ENCODE assay signal across 8 cellular contexts in the genomic region with DNA sequence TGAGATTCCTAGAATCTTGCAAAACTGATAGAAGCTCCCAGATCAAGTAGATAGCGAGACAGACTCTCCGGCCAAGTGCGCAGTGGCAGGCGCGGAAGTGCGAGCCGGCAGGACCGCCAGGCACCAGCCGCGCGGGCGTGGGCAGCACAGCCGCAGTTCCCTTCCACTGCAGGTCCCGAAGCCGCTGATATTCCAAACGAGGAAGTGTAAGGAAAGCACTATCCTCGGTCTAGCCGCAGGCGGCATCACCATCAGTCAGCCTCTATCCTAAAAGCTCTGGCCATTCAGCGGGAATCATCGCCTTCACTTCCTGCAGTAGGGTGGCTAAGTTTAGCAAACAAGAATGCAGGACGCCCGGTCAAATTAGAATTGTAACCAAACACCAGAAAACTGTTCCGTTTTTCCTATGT. TPM values are rescaled to one million over a fixed set of nuclear protein-coding genes. Genes with fewer than 3 reads are reported as not detected.
A peak's percentile ranks its signal among the peaks of the same experiment; 100 is the strongest.
DNase-seq lines count a peak whose midpoint lies in the region; ATAC-seq and TF ChIP-seq lines count a peak whose summit lies in the region.

No MANE protein-coding gene starts in this region.

- H3K9me3 ChIP-seq in IMR-90 (ENCODE audit: control insufficient read depth, insufficient read depth, low read length): no peaks in the 10 kb centered on the region
- no peaks in the 10 kb centered on the region for H3K9me3 ChIP-seq in liver (ENCODE audit: control insufficient read depth in 4 of 4, low read length in 3 of 4)

- peak overlapping the region; percentile 40; the same call in 1 of the 2 replicates for H4K5ac ChIP-seq in IMR-90 (ENCODE audit: low read depth, low read length)

- H2BK20ac ChIP-seq in IMR-90 (ENCODE audit: low read depth, low read length): no peak overlapping the region

- H3K23ac ChIP-seq in IMR-90 (ENCODE audit: low read depth, low read length): peak overlapping the region; percentile 96

- intact Hi-C loops in IMR-90 (cut with micrococcal nuclease) (loop anchor here (2.0 kb wide), 1 partner anchor 46 kb away; a partner anchor contains a TSS), dorsolateral prefrontal cortex (cut with DNase I) (loop anchor here in 1 of 2 donors (1.0 to 2.0 kb wide), 2 partner anchors 17 to 46 kb away; a partner anchor contains a TSS)

- WGBS in IMR-90 (ENCODE audit: extremely low coverage in 2 of 2, insufficient read length in 1 of 2), 2 experiments: no CpG with 5 or more reads among the region's 24 CpGs
- under 1% methylated on average over 24 of the region's 24 CpGs for WGBS in liver

- peaks cover 8% of the 10 kb centered on the region; the same call in 1 of the 2 replicates for H4K20me1 ChIP-seq in IMR-90 (ENCODE audit: insufficient read depth, low read length)

- peak overlapping the region; percentile 90 for H3K4me3 ChIP-seq in IMR-90 (ENCODE audit: insufficient read depth, low read depth, low read length)
- peak overlapping the region; percentile 67 to 99 (median 86) for H3K4me3 ChIP-seq in dorsolateral prefrontal cortex
- peak overlapping the region; percentile 87 to 91 (median 90) for H3K4me3 ChIP-seq in liver (ENCODE audit: low read depth in 1 of 3, low read length in 3 of 3)

- H2AK9ac ChIP-seq in IMR-90 (replicated peaks; ENCODE audit: low read depth, low read length, poor library complexity): peak overlapping the region; percentile 89

- peak overlapping the region; percentile 93 for H3K14ac ChIP-seq in IMR-90 (replicated peaks; ENCODE audit: low read depth, low read length)

- H3K9me3 Mint-ChIP-seq in stimulated activated naive B cell treated with anti-CD40 and anti-IgM and Interleukin-4, amounts not matched to agents 10 μg/mL and 1 μg/mL and 100 μg/mL, for 72 hours: no peaks in the 10 kb centered on the region

- TF ChIP-seq CTCF in IMR-90 (conservative IDR thresholded peaks at IDR 0.05; ENCODE audit: low read depth, low read length) (0 out of 2 replicates have a peak, but pooled peaks have one; percentile 0), dorsolateral prefrontal cortex (IDR thresholded peaks at IDR 0.05 in 54 of 56, conservative IDR thresholded peaks at IDR 0.05 in 2 of 56; ENCODE audit: low read depth in 1 of 56, partially characterized antibody in 56 of 56) (peak in 2 of 56 donors; percentile 12 to 14), liver (IDR thresholded peaks at IDR 0.05; ENCODE audit: low read depth, low read length, missing input control) (no peak)

- in situ Hi-C loops in IMR-90 (cut with MboI; ENCODE audit: low sequenced_read_pairs): no loop called here

- H3K56ac ChIP-seq in IMR-90 (ENCODE audit: extremely low read depth, insufficient read depth, low read length): peak overlapping the region; percentile 75

- CTCF ChIA-PET in IMR-90 (lab: Yijun Ruan, JAX): no interaction called here

- H3K9me1 ChIP-seq in IMR-90 (ENCODE audit: insufficient read depth, low read length): peaks cover 2% of the 10 kb centered on the region; the same call in 1 of the 2 replicates

- H3K27ac Mint-ChIP-seq in stimulated activated naive B cell treated with anti-CD40 and anti-IgM and Interleukin-4, amounts not matched to agents 10 μg/mL and 1 μg/mL and 100 μg/mL, for 72 hours: peak overlapping the region; percentile 79

- DNase-seq in NCI-H510A treated with DMSO at 0.1 percent for 48 hours (lab: John Stamatoyannopoulos, UW): peak; percentile 74
- DNase-seq in NCI-H510A (lab: John Stamatoyannopoulos, UW): no peak
- DNase-seq in IMR-90: peak; percentile 56
- DNase-seq in UCSD-AML1 (lab: John Stamatoyannopoulos, UW; ENCODE audit: unreplicated experiment): peak; percentile 58
- DNase-seq in dorsolateral prefrontal cortex: peak in 8 of 10 donors; percentile 47 to 69 (median 58)
- no peak for DNase-seq in stimulated activated naive B cell treated with anti-CD40 and anti-IgM and Interleukin-4, amounts not matched to agents 10 μg/mL and 1 μg/mL and 100 μg/mL, for 72 hours

- peak overlapping the region; percentile 14; the same call in 1 of the 2 replicates for H4K91ac ChIP-seq in IMR-90 (ENCODE audit: insufficient read depth, low read depth, low read length)

- H2AK5ac ChIP-seq in IMR-90 (ENCODE audit: low read depth, low read length): no peak overlapping the region; the same call in 1 of the 2 replicates

- TF ChIP-seq POLR2A in IMR-90 (IDR thresholded peaks at IDR 0.05; ENCODE audit: low read depth, low read length): no peak; the same call in 1 of the 2 replicates

- peak overlapping the region; percentile 6 to 56; a peak in 2 of 4 replicates for H4K8ac ChIP-seq in IMR-90 (ENCODE audit: low read depth in 2 of 2, low read length in 2 of 2)

- H2BK5ac ChIP-seq in IMR-90 (ENCODE audit: low read depth, low read length, poor library complexity, severe bottlenecking): peak overlapping the region; percentile 81

- POLR2A ChIA-PET in IMR-90 (lab: Charles Lee; ENCODE audit: unreplicated experiment): interaction anchor here (1.4 kb wide), 1 partner anchor 18 kb away, joined by 5 read pairs; a partner anchor contains a TSS

- H3K4me1 ChIP-seq in IMR-90 (ENCODE audit: control insufficient read depth, insufficient read depth, low read length) (no peaks in the 10 kb centered on the region), liver (ENCODE audit: control insufficient read depth in 4 of 4, insufficient read depth in 4 of 4, low read length in 3 of 4) (peaks cover 0 to 19% (median 9%) of the 10 kb centered on the region in 4 donors)

- H2AFZ ChIP-seq in IMR-90 (replicated peaks; ENCODE audit: low read length, poor library complexity): peak overlapping the region; percentile 94

- BruUV-seq in IMR-90 (replicated peaks; lab: Mats Ljungman, UMichigan): no TSS peak

- peaks cover 12 to 32% of the 10 kb centered on the region in 2 experiments for H3K79me1 ChIP-seq in IMR-90 (ENCODE audit: low read depth in 1 of 2, low read length in 2 of 2)

- H3K4me1 Mint-ChIP-seq in stimulated activated naive B cell treated with anti-CD40 and anti-IgM and Interleukin-4, amounts not matched to agents 10 μg/mL and 1 μg/mL and 100 μg/mL, for 72 hours: peaks cover 2 to 23% of the 10 kb centered on the region in 2 donors

- peak overlapping the region; percentile 33; the same call in 1 of the 2 replicates for H3K18ac ChIP-seq in IMR-90 (ENCODE audit: low read depth, low read length)

- H3K9ac ChIP-seq in IMR-90 (ENCODE audit: low read depth, low read length) (peak overlapping the region; percentile 71), liver (ENCODE audit: low read depth in 1 of 2, low read length in 2 of 2) (peak overlapping the region; percentile 94)

- H3K27me3 Mint-ChIP-seq in stimulated activated naive B cell treated with anti-CD40 and anti-IgM and Interleukin-4, amounts not matched to agents 10 μg/mL and 1 μg/mL and 100 μg/mL, for 72 hours: no peaks in the 10 kb centered on the region

- H3K27me3 ChIP-seq in IMR-90 (ENCODE audit: control insufficient read depth, insufficient read depth, low read length) (no peaks in the 10 kb centered on the region), dorsolateral prefrontal cortex (no peaks in the 10 kb centered on the region), liver (ENCODE audit: control insufficient read depth in 4 of 4, insufficient read depth in 4 of 4, low read length in 3 of 4) (no peaks in the 10 kb centered on the region)

- H2BK15ac ChIP-seq in IMR-90 (ENCODE audit: low read depth, low read length): no peak overlapping the region; the same call in 2 of the 3 replicates

- dilution Hi-C loops in IMR-90 (cut with HindIII; ENCODE audit: low sequenced_read_pairs, unreplicated experiment): no loop called here

- peak overlapping the region; percentile 74 for H3K27ac ChIP-seq in IMR-90 (ENCODE audit: insufficient read depth, low read length)
- peak overlapping the region; percentile 60 to 98 (median 94) for H3K27ac ChIP-seq in dorsolateral prefrontal cortex
- H3K27ac ChIP-seq in liver (ENCODE audit: low read depth in 1 of 2, low read length in 2 of 2): peak overlapping the region; percentile 93 to 96

- peak overlapping the region; percentile 76 for H3K4ac ChIP-seq in IMR-90 (ENCODE audit: low read depth, low read length)

- ATAC-seq in GM21576 (IDR thresholded peaks at IDR 0.05; ENCODE audit: unreplicated experiment): peak; percentile 35
- peak; percentile 34 for ATAC-seq in IMR-90 (ENCODE audit: low read depth)
- peak; percentile 29 to 50 for ATAC-seq in stimulated activated naive B cell treated with anti-CD40 and anti-IgM and Interleukin-4, amounts not matched to agents 10 μg/mL and 1 μg/mL and 100 μg/mL, for 72 hours (replicated peaks)

- TF ChIP-seq RAD21 in IMR-90 (IDR thresholded peaks at IDR 0.05; ENCODE audit: low read length): no peak
- peak in 1 of 2 donors; percentile 23 for TF ChIP-seq RAD21 in liver (IDR thresholded peaks at IDR 0.05)

- H2BK120ac ChIP-seq in IMR-90 (ENCODE audit: low read depth, low read length): no peak overlapping the region

- H3K36me3 ChIP-seq in IMR-90 (ENCODE audit: control insufficient read depth, insufficient read depth, low read length): peaks cover 3% of the 10 kb centered on the region
- H3K36me3 ChIP-seq in liver (ENCODE audit: control insufficient read depth in 4 of 4, insufficient read depth in 3 of 4, low read depth in 1 of 4, low read length in 3 of 4): peaks cover 1 to 10% (median 8%) of the 10 kb centered on the region in 4 donors

- peak overlapping the region; percentile 93 for H3K4me2 ChIP-seq in IMR-90 (ENCODE audit: low read depth, low read length)

- H3K36me3 Mint-ChIP-seq in stimulated activated naive B cell treated with anti-CD40 and anti-IgM and Interleukin-4, amounts not matched to agents 10 μg/mL and 1 μg/mL and 100 μg/mL, for 72 hours: peaks cover 3 to 4% of the 10 kb centered on the region in 2 donors

- peak overlapping the region; percentile 84 to 92 for H3K4me3 Mint-ChIP-seq in stimulated activated naive B cell treated with anti-CD40 and anti-IgM and Interleukin-4, amounts not matched to agents 10 μg/mL and 1 μg/mL and 100 μg/mL, for 72 hours

RNA-seq across cellular contexts. Expression of a gene that starts 0.7 kb away (rescaled TPM):
- total RNA-seq in IMR-90 (2012; rRNA removed): 2.0 and 12.8 TPM in 2 replicates
- polyA plus RNA-seq in IMR-90 (2012; rRNA removed): 13.7 and 15.9 TPM in 2 replicates
- polyA plus RNA-seq in IMR-90 (2012; cell fraction: cytosol; rRNA removed): 3.4 and 3.8 TPM in 2 replicates
- polyA plus RNA-seq in IMR-90 (2012; cell fraction: nucleus; rRNA removed; ENCODE audit: low replicate concordance): 0.87 and 4.0 TPM in 2 replicates
- 10 to 100 TPM; 14.2 to 51.8 (median 35.5) TPM for total RNA-seq in dorsolateral prefrontal cortex
- total RNA-seq in liver: 1 to 10 TPM; 3.1 to 5.6 TPM
- polyA plus RNA-seq in liver: 10 to 100 TPM in 1 of 2 donors, 1 to 10 TPM in 1; 9.9 to 25.8 TPM

RNA-seq across cellular contexts. Expression of a gene that starts 17.3 kb away (rescaled TPM):
- total RNA-seq in IMR-90 (2012; rRNA removed): 29.6 and 44.7 TPM in 2 replicates
- 22.1 and 22.3 TPM in 2 replicates for polyA plus RNA-seq in IMR-90 (2012; rRNA removed)
- polyA plus RNA-seq in IMR-90 (2012; cell fraction: cytosol; rRNA removed): 4.0 and 7.3 TPM in 2 replicates
- polyA plus RNA-seq in IMR-90 (2012; cell fraction: nucleus; rRNA removed; ENCODE audit: low replicate concordance): 1.1 and 9.4 TPM in 2 replicates
- 10 to 100 TPM; 43.4 to 70.8 (median 56.4) TPM for total RNA-seq in dorsolateral prefrontal cortex
- 10 to 100 TPM; 12.4 to 20.6 TPM for total RNA-seq in liver
- polyA plus RNA-seq in liver: 10 to 100 TPM in 1 of 2 donors, 1 to 10 TPM in 1; 5.8 to 12.9 TPM

RNA-seq across cellular contexts. Expression of a gene that starts 45.1 kb away (rescaled TPM):
- total RNA-seq in IMR-90 (2012; rRNA removed) (161 and 184 TPM in 2 replicates), dorsolateral prefrontal cortex (100 to 1,000 TPM in 9 of 120 experiments, 10 to 100 TPM in 111; 58.5 to 126 (median 77.6) TPM), liver (100 to 1,000 TPM in 1 of 2 donors, 10 to 100 TPM in 1; 41.1 to 121 TPM)
- polyA plus RNA-seq in IMR-90 (2012; rRNA removed) (9.6 and 10.9 TPM in 2 replicates), liver (10 to 100 TPM in 1 of 2 donors, 1 to 10 TPM in 1; 5.9 to 28.8 TPM)
- polyA plus RNA-seq in IMR-90 (2012; cell fraction: cytosol; rRNA removed): 3.3 and 5.7 TPM in 2 replicates
- polyA plus RNA-seq in IMR-90 (2012; cell fraction: nucleus; rRNA removed; ENCODE audit: low replicate concordance): 6.4 and 10.0 TPM in 2 replicates

RNA-seq across cellular contexts. Expression of a gene that starts 45.3 kb away (rescaled TPM):
- total RNA-seq in IMR-90 (2012; rRNA removed) (12.9 and 25.8 TPM in 2 replicates), dorsolateral prefrontal cortex (10 to 100 TPM; 23.2 to 70.9 (median 51.2) TPM), liver (10 to 100 TPM; 21.1 to 29.7 TPM)
- polyA plus RNA-seq in IMR-90 (2012; rRNA removed) (15.7 and 18.4 TPM in 2 replicates), liver (10 to 100 TPM; 14.5 to 22.0 TPM)
- polyA plus RNA-seq in IMR-90 (2012; cell fraction: cytosol; rRNA removed): 3.5 and 9.1 TPM in 2 replicates
- 8.0 and 9.8 TPM in 2 replicates for polyA plus RNA-seq in IMR-90 (2012; cell fraction: nucleus; rRNA removed; ENCODE audit: low replicate concordance)

Comparison
In these comparisons a context has a peak if more than half of its experiments do, and no peak if none do; other contexts are left out.
1. DNase-seq: peak in NCI-H510A treated with DMSO at 0.1 percent for 48 hours (single experiment), IMR-90 (single experiment), UCSD-AML1 (single experiment) and dorsolateral prefrontal cortex (8 of 10); none in NCI-H510A (single experiment) and stimulated activated naive B cell treated with anti-CD40 and anti-IgM and Interleukin-4, amounts not matched to agents 10 μg/mL and 1 μg/mL and 100 μg/mL, for 72 hours (single experiment).
2. Peak in every context shown above with its lines, with median percentiles within 50 percentile points of each other: ATAC-seq, H3K27ac ChIP-seq and H3K4me3 ChIP-seq.